18 cellular contexts compared by ENCODE assay signal in the genomic region with DNA sequence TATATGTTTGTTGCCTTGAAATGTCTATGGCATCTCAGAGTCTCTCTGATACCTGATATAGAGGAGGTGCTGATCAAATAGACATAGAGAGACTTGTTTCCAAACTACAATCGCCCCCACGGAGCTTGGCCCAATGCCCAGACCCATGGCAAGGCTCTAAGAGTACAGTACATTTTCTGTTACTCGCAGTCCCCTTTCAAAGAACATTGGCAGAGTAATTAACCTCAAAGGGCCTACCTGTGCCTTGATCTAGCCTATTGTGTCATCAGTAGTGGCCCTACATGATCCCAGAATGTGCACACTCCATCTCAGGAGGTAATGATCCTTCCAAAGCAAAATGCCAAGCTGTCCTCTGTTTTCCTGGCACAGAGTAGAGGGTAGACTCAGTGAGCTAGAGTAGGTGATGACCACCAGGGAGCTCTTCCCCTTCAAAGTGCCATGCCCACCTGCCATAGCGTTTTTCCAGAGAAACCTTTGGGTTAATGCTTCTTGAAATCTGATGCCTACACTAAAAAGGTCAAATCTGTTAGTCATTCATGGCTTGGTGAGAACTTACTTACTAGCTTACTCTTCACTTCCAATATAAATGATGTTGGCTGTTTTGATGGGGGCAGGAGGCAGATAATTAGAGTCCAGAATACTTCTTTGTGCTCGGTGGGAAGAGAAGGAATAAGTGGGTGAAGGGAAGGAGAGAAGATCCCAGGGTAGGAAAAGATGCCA. TPM values are rescaled to one million over a fixed set of nuclear protein-coding genes. Genes with fewer than 3 reads are reported as not detected.
DNase-seq lines count a peak whose midpoint lies in the region; ATAC-seq and TF ChIP-seq lines count a peak whose summit lies in the region.
"Had no signal": no experiment of that assay in that cellular context is flagged by ENCODE, and none has a peak within 500 bp of the region (broad histone marks: within the 10 kb centered on the region; RNA-seq: fewer than 3 reads in every experiment).

No MANE protein-coding gene starts in this region.

- peaks cover 14% of the 10 kb centered on the region for H3K27me3 Mint-ChIP-seq in dendritic cell treated with granulocyte-macrophage colony-stimulating factor and Interleukin-4, amounts not matched to agents 40 ng/mL and 50 ng/mL, for 4 days

- H3K36me3 Mint-ChIP-seq in dendritic cell treated with granulocyte-macrophage colony-stimulating factor and Interleukin-4, amounts not matched to agents 40 ng/mL and 50 ng/mL, for 4 days (ENCODE audit: low read depth) = no peaks in the 10 kb centered on the region

- DNase-seq in NCI-H2107 treated with DMSO at 0.1 percent for 48 hours (lab: John Stamatoyannopoulos, UW; ENCODE audit: unreplicated experiment) (peak; percentile 6), NCI-H2107 (lab: John Stamatoyannopoulos, UW) (no peak), NCI-H1048 (lab: John Stamatoyannopoulos, UW) (peak; percentile 1), renal cortical epithelial cell (ENCODE audit: low read depth) (peak; percentile 56), nucleus accumbens (lab: John Stamatoyannopoulos, UW) (no peak), adrenal gland (no peak)
- DNase-seq: ACHN; activated CD4-positive, alpha-beta T cell treated with anti-CD3 and anti-CD28 coated beads, Interleukin-2, amount 50 U/mL, for 48 hours; CD4-positive, alpha-beta T cell; cerebellar nuclear complex; foreskin melanocyte; GF-D8; nephron progenitor cell had no signal

- peaks cover 29% of the 10 kb centered on the region for H3K4me1 Mint-ChIP-seq in dendritic cell treated with granulocyte-macrophage colony-stimulating factor and Interleukin-4, amounts not matched to agents 40 ng/mL and 50 ng/mL, for 4 days (ENCODE audit: low read depth)

- no peak overlapping the region for H3K4me3 ChIP-seq in adrenal gland
- H3K4me3 ChIP-seq: thoracic aorta had no signal

- H3K9me3 Mint-ChIP-seq in dendritic cell treated with granulocyte-macrophage colony-stimulating factor and Interleukin-4, amounts not matched to agents 40 ng/mL and 50 ng/mL, for 4 days = no peaks in the 10 kb centered on the region
- H3K9me3 Mint-ChIP-seq: activated T-helper 1 cell treated with anti-CD3 and anti-CD28 coated beads, Interleukin-12 subunit alpha, Interleukin-12 subunit beta, Interleukin-2, Interleukin-4 antibody, amounts not matched to agents 30 ng/mL and 10 ng/mL and 1 ng/mL, durations not matched to agents 14 hours and 24 hours and 36 hours; CD4-positive, alpha-beta T cell; nephron progenitor cell had no signal

- TF ChIP-seq POLR2A in adrenal gland (IDR thresholded peaks at IDR 0.05) = no peak

- no peaks in the 10 kb centered on the region for H3K36me3 ChIP-seq in adrenal gland (replicated peaks in 1 of 2)
- H3K36me3 ChIP-seq: thoracic aorta had no signal

- 56 to 70% (median 59%) methylated on average over 5 of the region's 5 CpGs for WGBS in adrenal gland, 4 donors

- H3K27ac ChIP-seq in adrenal gland = no peak overlapping the region
- H3K27ac ChIP-seq: thoracic aorta had no signal

- no peak overlapping the region for H3K4me3 Mint-ChIP-seq in dendritic cell treated with granulocyte-macrophage colony-stimulating factor and Interleukin-4, amounts not matched to agents 40 ng/mL and 50 ng/mL, for 4 days
- H3K4me3 Mint-ChIP-seq: activated T-helper 1 cell treated with anti-CD3 and anti-CD28 coated beads, Interleukin-12 subunit alpha, Interleukin-12 subunit beta, Interleukin-2, Interleukin-4 antibody, amounts not matched to agents 30 ng/mL and 10 ng/mL and 1 ng/mL, durations not matched to agents 14 hours and 24 hours and 36 hours; CD4-positive, alpha-beta T cell; nephron progenitor cell had no signal

- no peak for TF ChIP-seq CTCF in adrenal gland (IDR thresholded peaks at IDR 0.05)

- H3K27me3 ChIP-seq in adrenal gland = no peaks in the 10 kb centered on the region

- peak overlapping the region; percentile 25 for H3K27ac Mint-ChIP-seq in dendritic cell treated with granulocyte-macrophage colony-stimulating factor and Interleukin-4, amounts not matched to agents 40 ng/mL and 50 ng/mL, for 4 days
- H3K27ac Mint-ChIP-seq: activated T-helper 1 cell treated with anti-CD3 and anti-CD28 coated beads, Interleukin-12 subunit alpha, Interleukin-12 subunit beta, Interleukin-2, Interleukin-4 antibody, amounts not matched to agents 30 ng/mL and 10 ng/mL and 1 ng/mL, durations not matched to agents 14 hours and 24 hours and 36 hours; CD4-positive, alpha-beta T cell; nephron progenitor cell had no signal

- H3K4me1 ChIP-seq in adrenal gland (replicated peaks in 1 of 2) = no peaks in the 10 kb centered on the region

- no peak for ATAC-seq in HG03175 (IDR thresholded peaks at IDR 0.05; ENCODE audit: unreplicated experiment)

- intact Hi-C loops in dendritic cell treated with granulocyte-macrophage colony-stimulating factor and Interleukin-4, amounts not matched to agents 40 ng/mL and 50 ng/mL, for 4 days (cut with micrococcal nuclease) = no loop called here
- intact Hi-C loops in adrenal gland (cut with DNase I) = loop anchor here in 1 of 2 donors (10.0 kb wide), 1 partner anchor 92 kb away; no protein-coding TSS in a partner anchor

- H3K9me3 ChIP-seq in adrenal gland (replicated peaks in 1 of 3) = no peaks in the 10 kb centered on the region
- H3K9me3 ChIP-seq: thoracic aorta had no signal

RNA-seq across cellular contexts. Expression of gene ACSL5, which starts 41.2 kb away (rescaled TPM):
- total RNA-seq in renal cortical epithelial cell = 5.8 and 11.8 TPM in 2 replicates
- 1 to 10 TPM; 2.1 to 8.6 (median 6.7) TPM for total RNA-seq in adrenal gland
- polyA plus RNA-seq in adrenal gland = 1 to 10 TPM; 4.9 to 7.5 (median 7.4) TPM

RNA-seq across cellular contexts. Expression of gene TECTB, which starts 49.5 kb away (rescaled TPM):
- not detected in 2 replicates for total RNA-seq in renal cortical epithelial cell
- not detected for total RNA-seq in adrenal gland
- not detected for polyA plus RNA-seq in adrenal gland
- total RNA-seq: activated T-helper 1 cell treated with anti-CD3 and anti-CD28 coated beads, Interleukin-12 subunit alpha, Interleukin-12 subunit beta, Interleukin-2, Interleukin-4 antibody, amounts not matched to agents 30 ng/mL and 10 ng/mL and 1 ng/mL, durations not matched to agents 14 hours and 24 hours and 36 hours; CD4-positive, alpha-beta T cell; lung microvascular endothelial cell; thoracic aorta had no signal

Comparison
In these comparisons a context has a peak if more than half of its experiments do, and no peak if none do; other contexts are left out.
1. DNase-seq: peak in NCI-H2107 treated with DMSO at 0.1 percent for 48 hours (single experiment), NCI-H1048 (single experiment) and renal cortical epithelial cell (single experiment); none in NCI-H2107 (single experiment), nucleus accumbens (0 of 56) and adrenal gland (0 of 7).